Comparison of ENCODE assay signal across 8 cellular contexts in genomic region chr2:39118786-39119499, GRCh38. TPM values are rescaled to one million over a fixed set of nuclear protein-coding genes. Genes with fewer than 3 reads are reported as not detected.
DNase-seq lines count a peak whose midpoint lies in the region; TF ChIP-seq lines count a peak whose summit lies in the region.

No MANE protein-coding gene starts in this region.

- no peak for DNase-seq in CD8-positive, alpha-beta memory T cell
- DNase-seq in Kasumi-1 (lab: John Stamatoyannopoulos, UW) (peak; percentile 21 to 62), cardiac fibroblast (ENCODE audit: low read depth in 2 of 2) (peak in 1 of 2 donors; percentile 59), myocyte (ENCODE audit: low read depth) (peak; percentile 26), NCI-H1048 (lab: John Stamatoyannopoulos, UW) (no peak), DMS79 treated with DMSO at 0.1 percent for 48 hours (lab: John Stamatoyannopoulos, UW) (no peak), COLO668 (lab: John Stamatoyannopoulos, UW; ENCODE audit: unreplicated experiment) (no peak)
- DNase-seq in activated CD4-positive, alpha-beta T cell treated with anti-CD3 and anti-CD28 coated beads for 4 hours: no peak

- H3K4me3 ChIP-seq in CD8-positive, alpha-beta memory T cell (ENCODE audit: low read length): peak overlapping the region; percentile 75
- peak overlapping the region; percentile 65 to 74 for H3K4me3 ChIP-seq in cardiac fibroblast (replicated peaks in 1 of 2; ENCODE audit: low read depth in 2 of 2, low read length in 2 of 2)

- H3K27me3 Mint-ChIP-seq in CD8-positive, alpha-beta memory T cell: no peaks in the 10 kb centered on the region

- TF ChIP-seq CTCF in cardiac fibroblast (IDR thresholded peaks at IDR 0.05; ENCODE audit: low read depth, low read length): no peak

- peak overlapping the region; percentile 80 to 97 (median 93) for H3K27ac Mint-ChIP-seq in CD8-positive, alpha-beta memory T cell

- no peaks in the 10 kb centered on the region for H3K36me3 ChIP-seq in CD8-positive, alpha-beta memory T cell (ENCODE audit: insufficient read depth, low read length)

- peak overlapping the region; percentile 38 for H3K27ac ChIP-seq in CD8-positive, alpha-beta memory T cell (ENCODE audit: low read depth, low read length)

- peaks cover 0 to 37% (median 6%) of the 10 kb centered on the region in 3 donors for H3K36me3 Mint-ChIP-seq in CD8-positive, alpha-beta memory T cell

- H3K27me3 ChIP-seq in CD8-positive, alpha-beta memory T cell (ENCODE audit: insufficient read depth, low read length, poor library complexity, severe bottlenecking): no peaks in the 10 kb centered on the region

- no peaks in the 10 kb centered on the region for H3K9me3 ChIP-seq in CD8-positive, alpha-beta memory T cell (ENCODE audit: low read length)

- H3K4me1 Mint-ChIP-seq in CD8-positive, alpha-beta memory T cell: peaks cover 57 to 74% (median 71%) of the 10 kb centered on the region in 3 donors

- H3K4me3 Mint-ChIP-seq in CD8-positive, alpha-beta memory T cell: peak overlapping the region; percentile 90 to 98 (median 94)

- POLR2A ChIA-PET in CD8-positive, alpha-beta memory T cell (lab: Charles Lee): interaction anchor here (1.1 to 3.4 kb wide), 4 partner anchors 99 to 134 kb away, joined by 3 to 65 read pairs (median 20); no protein-coding TSS in a partner anchor

- CTCF ChIA-PET in CD8-positive, alpha-beta memory T cell (lab: Charles Lee): interaction anchor here (0.9 to 7.8 kb wide), 14 partner anchors 10 to 368 kb away, joined by 3 to 123 read pairs (median 4); partner anchors contain the start of gene SRSF7

- peaks cover 31% of the 10 kb centered on the region for H3K4me1 ChIP-seq in CD8-positive, alpha-beta memory T cell (ENCODE audit: insufficient read depth, low read length)

- no peaks in the 10 kb centered on the region for H3K9me3 Mint-ChIP-seq in CD8-positive, alpha-beta memory T cell

RNA-seq across cellular contexts. Expression of gene SOS1, which starts 1.9 kb away (rescaled TPM):
- 10 to 100 TPM; 72.6 to 75.9 TPM for total RNA-seq in CD8-positive, alpha-beta memory T cell
- 14.5 TPM for polyA plus RNA-seq in CD8-positive, alpha-beta memory T cell
- total RNA-seq in myocyte: 22.4 and 23.7 TPM in 2 replicates
- polyA plus RNA-seq in myocyte (2012): 8.4 TPM

Comparison
In these comparisons a context has a peak if more than half of its experiments do, and no peak if none do; other contexts are left out.
1. DNase-seq: peak in Kasumi-1 (2 of 2) and myocyte (single experiment); none in CD8-positive, alpha-beta memory T cell (0 of 5), NCI-H1048 (single experiment), DMS79 treated with DMSO at 0.1 percent for 48 hours (single experiment), COLO668 (single experiment) and activated CD4-positive, alpha-beta T cell treated with anti-CD3 and anti-CD28 coated beads for 4 hours (0 of 2).